10 cellular contexts compared by ENCODE assay signal in genomic region chr16:11258553-11259287, GRCh38. TPM values are rescaled to one million over a fixed set of nuclear protein-coding genes. Genes with fewer than 3 reads are reported as not detected.
DNase-seq lines count a peak whose midpoint lies in the region; ATAC-seq and TF ChIP-seq lines count a peak whose summit lies in the region.
"Had no signal": no experiment of that assay in that cellular context is flagged by ENCODE, and none has a peak within 500 bp of the region (broad histone marks: within the 10 kb centered on the region; RNA-seq: fewer than 3 reads in every experiment).

No MANE protein-coding gene starts in this region.

- H3K27me3 ChIP-seq in CD4-positive, CD25-positive, alpha-beta regulatory T cell (ENCODE audit: control insufficient read depth, insufficient read depth, low read length), result no peaks in the 10 kb centered on the region

- H3K27me3 Mint-ChIP-seq in CD4-positive, CD25-positive, alpha-beta regulatory T cell, result no peaks in the 10 kb centered on the region
- H3K27me3 Mint-ChIP-seq in naive thymus-derived CD8-positive, alpha-beta T cell, result no peaks in the 10 kb centered on the region

- no peak for TF ChIP-seq CTCF in choroid plexus epithelial cell (conservative IDR thresholded peaks at IDR 0.05; ENCODE audit: low read depth, low read length)

- peaks cover 5 to 48% (median 27%) of the 10 kb centered on the region in 4 donors for H3K4me1 Mint-ChIP-seq in CD4-positive, CD25-positive, alpha-beta regulatory T cell
- peaks cover 26 to 51% (median 46%) of the 10 kb centered on the region in 4 donors for H3K4me1 Mint-ChIP-seq in naive thymus-derived CD8-positive, alpha-beta T cell

- H3K27ac Mint-ChIP-seq in CD4-positive, CD25-positive, alpha-beta regulatory T cell, result peak overlapping the region; percentile 40 to 75 (median 51)
- peak overlapping the region in 8 of 10 donors; percentile 75 to 91 (median 82) for H3K27ac Mint-ChIP-seq in naive thymus-derived CD8-positive, alpha-beta T cell

- POLR2A ChIA-PET in naive thymus-derived CD8-positive, alpha-beta T cell (lab: Charles Lee), result interaction anchor here (0.8 to 7.7 kb wide), 6 partner anchors 8 to 95 kb away, joined by 3 to 148 read pairs (median 63); no protein-coding TSS in a partner anchor

- H3K4me1 ChIP-seq in CD4-positive, CD25-positive, alpha-beta regulatory T cell (ENCODE audit: control insufficient read depth, insufficient read depth, low read length, poor library complexity, severe bottlenecking), result peaks cover 40% of the 10 kb centered on the region

- H3K4me3 ChIP-seq in CD4-positive, CD25-positive, alpha-beta regulatory T cell (ENCODE audit: low read depth, low read length), result peak overlapping the region; percentile 51
- no peak overlapping the region for H3K4me3 ChIP-seq in choroid plexus epithelial cell (ENCODE audit: low read depth, low read length)

- H3K4me3 Mint-ChIP-seq in CD4-positive, CD25-positive, alpha-beta regulatory T cell, result peak overlapping the region; percentile 31 to 97 (median 66)
- H3K4me3 Mint-ChIP-seq in naive thymus-derived CD8-positive, alpha-beta T cell, result peak overlapping the region; percentile 55 to 95 (median 67)

- H3K27ac ChIP-seq in CD4-positive, CD25-positive, alpha-beta regulatory T cell (ENCODE audit: insufficient read depth, low read length, poor library complexity, severe bottlenecking), result peak overlapping the region; percentile 60

- peak; percentile 6 to 10 for ATAC-seq in CD4-positive, CD25-positive, alpha-beta regulatory T cell (ENCODE audit: low read depth in 2 of 2)
- peak in 1 of 2 donors; percentile 10 for ATAC-seq in naive thymus-derived CD8-positive, alpha-beta T cell
- ATAC-seq in GM21528 (IDR thresholded peaks at IDR 0.05; ENCODE audit: low FRiP score, unreplicated experiment) (no peak), HG02981 (IDR thresholded peaks at IDR 0.05; ENCODE audit: unreplicated experiment) (no peak), GM21423 (IDR thresholded peaks at IDR 0.05; ENCODE audit: unreplicated experiment) (no peak)

- no peaks in the 10 kb centered on the region for H3K36me3 ChIP-seq in CD4-positive, CD25-positive, alpha-beta regulatory T cell (ENCODE audit: control insufficient read depth, insufficient read depth, low read length)

- H3K9me3 ChIP-seq in CD4-positive, CD25-positive, alpha-beta regulatory T cell (ENCODE audit: control insufficient read depth in 2 of 2, low read length in 2 of 2), result no peaks in the 10 kb centered on the region

- H3K9me3 Mint-ChIP-seq in CD4-positive, CD25-positive, alpha-beta regulatory T cell, result no peaks in the 10 kb centered on the region
- H3K9me3 Mint-ChIP-seq in naive thymus-derived CD8-positive, alpha-beta T cell, result no peaks in the 10 kb centered on the region

- DNase-seq in CD4-positive, CD25-positive, alpha-beta regulatory T cell, result peak in 2 of 3 donors; percentile 60 to 90
- peak; percentile 81 for DNase-seq in NAMALWA (ENCODE audit: low spot score)
- DNase-seq in choroid plexus epithelial cell (ENCODE audit: low read depth), result peak; percentile 37
- peak in 4 of 10 donors; percentile 36 to 66 (median 54) for DNase-seq in naive thymus-derived CD8-positive, alpha-beta T cell
- DNase-seq in UCSD-AML1 (lab: John Stamatoyannopoulos, UW; ENCODE audit: unreplicated experiment), result no peak
- DNase-seq: SIG-M5 had no signal

- peaks cover 1% of the 10 kb centered on the region for H3K36me3 Mint-ChIP-seq in CD4-positive, CD25-positive, alpha-beta regulatory T cell
- peaks cover 0 to 2% (median 0%) of the 10 kb centered on the region in 3 donors for H3K36me3 Mint-ChIP-seq in naive thymus-derived CD8-positive, alpha-beta T cell

RNA-seq across cellular contexts. Expression of gene SOCS1, which starts 2.7 kb away (rescaled TPM):
- total RNA-seq in CD4-positive, CD25-positive, alpha-beta regulatory T cell, result 91.5 TPM
- polyA plus RNA-seq in CD4-positive, CD25-positive, alpha-beta regulatory T cell, result 10 to 100 TPM in 2 of 4 donors, 1 to 10 TPM in 2; 8.6 to 15.2 (median 9.7) TPM
- total RNA-seq in naive thymus-derived CD8-positive, alpha-beta T cell, result 10 to 100 TPM; 15.8 to 16.5 TPM
- polyA plus RNA-seq in naive thymus-derived CD8-positive, alpha-beta T cell, result 10 to 100 TPM; 13.5 to 24.0 (median 13.5) TPM

RNA-seq across cellular contexts. Expression of gene TNP2, which starts 10.4 kb away (rescaled TPM):
- total RNA-seq in CD4-positive, CD25-positive, alpha-beta regulatory T cell, result not detected
- polyA plus RNA-seq in CD4-positive, CD25-positive, alpha-beta regulatory T cell, result not detected
- not detected for total RNA-seq in naive thymus-derived CD8-positive, alpha-beta T cell
- not detected for polyA plus RNA-seq in naive thymus-derived CD8-positive, alpha-beta T cell
- total RNA-seq: epithelial cell of proximal tubule had no signal

RNA-seq across cellular contexts. Expression of gene PRM3, which starts 14.7 kb away (rescaled TPM):
- not detected for total RNA-seq in CD4-positive, CD25-positive, alpha-beta regulatory T cell
- not detected for polyA plus RNA-seq in CD4-positive, CD25-positive, alpha-beta regulatory T cell
- not detected for total RNA-seq in naive thymus-derived CD8-positive, alpha-beta T cell
- polyA plus RNA-seq in naive thymus-derived CD8-positive, alpha-beta T cell, result not detected
- total RNA-seq: epithelial cell of proximal tubule had no signal

RNA-seq across cellular contexts. Expression of gene PRM2, which starts 17.6 kb away (rescaled TPM):
- not detected for total RNA-seq in CD4-positive, CD25-positive, alpha-beta regulatory T cell
- polyA plus RNA-seq in CD4-positive, CD25-positive, alpha-beta regulatory T cell, result not detected
- not detected for total RNA-seq in naive thymus-derived CD8-positive, alpha-beta T cell
- polyA plus RNA-seq in naive thymus-derived CD8-positive, alpha-beta T cell, result not detected
- total RNA-seq: epithelial cell of proximal tubule had no signal

RNA-seq across cellular contexts. Expression of gene PRM1, which starts 22.4 kb away (rescaled TPM):
- not detected for total RNA-seq in CD4-positive, CD25-positive, alpha-beta regulatory T cell
- polyA plus RNA-seq in CD4-positive, CD25-positive, alpha-beta regulatory T cell, result not detected
- total RNA-seq in naive thymus-derived CD8-positive, alpha-beta T cell, result not detected
- not detected for polyA plus RNA-seq in naive thymus-derived CD8-positive, alpha-beta T cell
- total RNA-seq: epithelial cell of proximal tubule had no signal

Comparison
In these comparisons a context has a peak if more than half of its experiments do, and no peak if none do; other contexts are left out.
1. ATAC-seq: peak in CD4-positive, CD25-positive, alpha-beta regulatory T cell (2 of 2); none in GM21528 (single experiment), HG02981 (single experiment) and GM21423 (single experiment).